ENCODE assay signal across 11 cellular contexts in genomic region chr3:151226088-151226563, GRCh38. TPM values are rescaled to one million over a fixed set of nuclear protein-coding genes. Genes with fewer than 3 reads are reported as not detected.
DNase-seq lines count a peak whose midpoint lies in the region; ATAC-seq, FAIRE-seq and TF ChIP-seq lines count a peak whose summit lies in the region.
"Had no signal": no experiment of that assay in that cellular context is flagged by ENCODE, and none has a peak within 500 bp of the region (broad histone marks: within the 10 kb centered on the region; RNA-seq: fewer than 3 reads in every experiment).

No MANE protein-coding gene starts in this region.

- H3K27ac ChIP-seq in epithelial cell of prostate: no peak overlapping the region

- H3K4me3 ChIP-seq in skeletal muscle satellite cell (ENCODE audit: low read length) (no peak overlapping the region), BE2C (ENCODE audit: low read depth, low read length) (no peak overlapping the region)

- intact Hi-C loops in activated CD4-positive, alpha-beta T cell treated with anti-CD3 and anti-CD28 coated beads for 36 hours (cut with DNase I, micrococcal nuclease): loop anchor here in 1 of 2 experiments (1.0 to 5.0 kb wide), 3 partner anchors 23 to 101 kb away; partner anchors contain the start of genes GPR171 and P2RY13

- H3K27me3 ChIP-seq in skeletal muscle satellite cell (ENCODE audit: control insufficient read depth, insufficient read depth, low read length): no peaks in the 10 kb centered on the region
- H3K27me3 ChIP-seq in BE2C: no peaks in the 10 kb centered on the region

- peak; percentile 32 for DNase-seq in activated CD4-positive, alpha-beta T cell treated with anti-CD3 and anti-CD28 coated beads for 36 hours
- no peak for DNase-seq in activated CD4-positive, alpha-beta T cell treated with anti-CD3 and anti-CD28 coated beads for 1 hour
- DNase-seq in RPMI7951 (ENCODE audit: low read depth) (peak; percentile 64), epithelial cell of prostate (ENCODE audit: low read depth, low spot score) (peak; percentile 78), BE2C (no peak), H54 (ENCODE audit: insufficient read length, low spot score) (no peak)
- no peak for DNase-seq in NK-92 treated with Interleukin-12 subunit alpha and Interleukin-12 subunit beta, amount 100 ng/mL, for 24 hours (lab: John Stamatoyannopoulos, UW)
- DNase-seq: effector CD4-positive, alpha-beta T cell had no signal

- no peak for TF ChIP-seq CTCF in BE2C (IDR thresholded peaks at IDR 0.05; ENCODE audit: low read depth, low read length)

- CTCF ChIA-PET in activated CD4-positive, alpha-beta T cell treated with anti-CD3 and anti-CD28 coated beads for 36 hours (lab: Charles Lee): interaction anchor here (0.5 to 8.2 kb wide), 21 partner anchors 9 to 223 kb away, joined by 3 to 124 read pairs (median 4); partner anchors contain the start of genes GPR171 and P2RY14

- H3K27me3 Mint-ChIP-seq in activated CD4-positive, alpha-beta T cell treated with anti-CD3 and anti-CD28 coated beads for 36 hours: no peaks in the 10 kb centered on the region
- H3K27me3 Mint-ChIP-seq: IgD-negative memory B cell had no signal

- H3K4me3 Mint-ChIP-seq in activated CD4-positive, alpha-beta T cell treated with anti-CD3 and anti-CD28 coated beads for 36 hours: no peak overlapping the region
- H3K4me3 Mint-ChIP-seq: IgD-negative memory B cell had no signal

- H3K9me3 ChIP-seq in skeletal muscle satellite cell (replicated peaks; ENCODE audit: low read length) (no peaks in the 10 kb centered on the region), BE2C (no peaks in the 10 kb centered on the region)

- TF ChIP-seq POLR2A in H54 (IDR thresholded peaks at IDR 0.05; ENCODE audit: low read depth, low read length): no peak

- H3K36me3 ChIP-seq in skeletal muscle satellite cell (ENCODE audit: insufficient read depth, low read length) (no peaks in the 10 kb centered on the region), BE2C (no peaks in the 10 kb centered on the region)

- H3K9ac ChIP-seq in skeletal muscle satellite cell (ENCODE audit: low read depth, low read length): no peak overlapping the region

- peaks cover 12% of the 10 kb centered on the region for H3K36me3 Mint-ChIP-seq in activated CD4-positive, alpha-beta T cell treated with anti-CD3 and anti-CD28 coated beads for 36 hours (ENCODE audit: low read depth)
- H3K36me3 Mint-ChIP-seq: IgD-negative memory B cell had no signal

- POLR2A ChIA-PET in activated CD4-positive, alpha-beta T cell treated with anti-CD3 and anti-CD28 coated beads for 36 hours (lab: Charles Lee): interaction anchor here (0.7 to 1.0 kb wide), 3 partner anchors 21 to 25 kb away, joined by 3 to 9 read pairs (median 4); partner anchors contain the start of gene GPR171

- H3K27ac Mint-ChIP-seq in activated CD4-positive, alpha-beta T cell treated with anti-CD3 and anti-CD28 coated beads for 36 hours: peak overlapping the region; percentile 68

- peaks cover 56% of the 10 kb centered on the region for H3K4me1 Mint-ChIP-seq in activated CD4-positive, alpha-beta T cell treated with anti-CD3 and anti-CD28 coated beads for 36 hours

- peaks cover 10% of the 10 kb centered on the region for H3K9me3 Mint-ChIP-seq in activated CD4-positive, alpha-beta T cell treated with anti-CD3 and anti-CD28 coated beads for 36 hours (ENCODE audit: low read depth)

- FAIRE-seq in H54 (lab: Jason Lieb, UNC): no peak
- FAIRE-seq: GM19239 had no signal

- ATAC-seq in activated CD4-positive, alpha-beta T cell treated with anti-CD3 and anti-CD28 coated beads for 36 hours: peak; percentile 52

- H3K4me1 ChIP-seq in skeletal muscle satellite cell (ENCODE audit: control insufficient read depth, insufficient read depth, low read length) (peaks cover 28% of the 10 kb centered on the region), BE2C (peaks cover 8% of the 10 kb centered on the region; the same call in 1 of the 2 replicates)

- H3K4me2 ChIP-seq in skeletal muscle satellite cell (ENCODE audit: low read length): peak overlapping the region; percentile 8

RNA-seq across cellular contexts. Expression of gene GPR171, which starts 23.1 kb away (rescaled TPM):
- 100 to 1,000 TPM in 1 of 2 experiments, 10 to 100 TPM in 1; 84.9 to 111 TPM for total RNA-seq in activated CD4-positive, alpha-beta T cell treated with anti-CD3 and anti-CD28 coated beads for 36 hours
- total RNA-seq in RPMI7951 (2014; rRNA removed; shearing (Covaris generic)): not detected in 2 replicates
- not detected in 2 replicates for total RNA-seq in skeletal muscle satellite cell (2012; rRNA removed)
- polyA plus RNA-seq in BE2C (2012; ENCODE audit: insufficient read depth, insufficient read length, low read depth): not detected

RNA-seq across cellular contexts. Expression of gene P2RY14, which starts 52.2 kb away (rescaled TPM):
- under 1 TPM; 0.16 to 0.25 TPM for total RNA-seq in activated CD4-positive, alpha-beta T cell treated with anti-CD3 and anti-CD28 coated beads for 36 hours
- not detected in 2 replicates for total RNA-seq in RPMI7951 (2014; rRNA removed; shearing (Covaris generic))
- not detected in 2 replicates for total RNA-seq in skeletal muscle satellite cell (2012; rRNA removed)
- polyA plus RNA-seq in BE2C (2012; ENCODE audit: insufficient read depth, insufficient read length, low read depth): not detected

Comparison
In these comparisons a context has a peak if more than half of its experiments do, and no peak if none do; other contexts are left out.
1. DNase-seq: peak in activated CD4-positive, alpha-beta T cell treated with anti-CD3 and anti-CD28 coated beads for 36 hours (single experiment), RPMI7951 (single experiment) and epithelial cell of prostate (single experiment); none in activated CD4-positive, alpha-beta T cell treated with anti-CD3 and anti-CD28 coated beads for 1 hour (single experiment), BE2C (single experiment), NK-92 treated with Interleukin-12 subunit alpha and Interleukin-12 subunit beta, amount 100 ng/mL, for 24 hours (single experiment) and H54 (single experiment).
2. RNA of gene GPR171, which starts 23.1 kb away (total RNA-seq): 84.9 to 111 TPM in activated CD4-positive, alpha-beta T cell treated with anti-CD3 and anti-CD28 coated beads for 36 hours; not detected in RPMI7951; every median in the first group is over 10 times any median in the second.